In genomic region chr10:1163204-1163660, GRCh38 we compare ENCODE assay signal across 23 cellular contexts.
DNase-seq lines count a peak whose midpoint lies in the region; ATAC-seq and TF ChIP-seq lines count a peak whose summit lies in the region.
"Had no signal": no experiment of that assay in that cellular context is flagged by ENCODE, and none has a peak within 500 bp of the region (broad histone marks: within the 10 kb centered on the region; RNA-seq: fewer than 3 reads in every experiment).

No MANE protein-coding gene starts in this region.

- H2BK12ac ChIP-seq in neuronal stem cell (ENCODE audit: low read length) = no peak overlapping the region

- no peaks in the 10 kb centered on the region for H3K9me3 ChIP-seq in neuronal stem cell (replicated peaks in 1 of 2; ENCODE audit: control insufficient read depth in 2 of 2, insufficient read depth in 1 of 2, low read depth in 1 of 2, low read length in 2 of 2)
- H3K9me3 ChIP-seq in lower lobe of right lung = no peaks in the 10 kb centered on the region
- H3K9me3 ChIP-seq: Caco-2 had no signal

- H3K9ac ChIP-seq in neuronal stem cell (ENCODE audit: low read depth, low read length, poor library complexity) = peak overlapping the region; percentile 31

- intact Hi-C loops in lower lobe of right lung (cut with DNase I) = no loop called here

- WGBS in neuronal stem cell (ENCODE audit: extremely low coverage in 2 of 2, insufficient read length in 2 of 2, insufficient replicate concordance in 1 of 2), 2 donors = no CpG with 5 or more reads among the region's 29 CpGs

- TF ChIP-seq CTCF in chondrocyte (IDR thresholded peaks at IDR 0.05) (no peak), type B pancreatic cell (conservative IDR thresholded peaks at IDR 0.05) (no peak), lower lobe of right lung (IDR thresholded peaks at IDR 0.05) (no peak)

- H2AFZ ChIP-seq in neuronal stem cell (ENCODE audit: low read length) = no peak overlapping the region

- no peak overlapping the region for H2BK15ac ChIP-seq in neuronal stem cell (ENCODE audit: low read length)

- no peak overlapping the region for H2BK5ac ChIP-seq in neuronal stem cell (ENCODE audit: low read length)

- H3K27me3 ChIP-seq in neuronal stem cell (ENCODE audit: control insufficient read depth in 3 of 3, insufficient read depth in 3 of 3, low read depth in 1 of 3, low read length in 3 of 3) (peaks cover 0 to 2% (median 0%) of the 10 kb centered on the region in 3 experiments), lower lobe of right lung (ENCODE audit: low read depth) (no peaks in the 10 kb centered on the region)

- no peaks in the 10 kb centered on the region for H3K4me1 Mint-ChIP-seq in chondrocyte (ENCODE audit: low read depth)
- H3K4me1 Mint-ChIP-seq in type B pancreatic cell (ENCODE audit: unreplicated experiment) = no peaks in the 10 kb centered on the region

- H3K4me3 Mint-ChIP-seq in chondrocyte (ENCODE audit: unreplicated experiment) = no peak overlapping the region
- H3K4me3 Mint-ChIP-seq in type B pancreatic cell = no peak overlapping the region
- H3K4me3 Mint-ChIP-seq: CD4-positive, alpha-beta T cell; HFFc6; IgD-negative memory B cell had no signal

- no peaks in the 10 kb centered on the region for H3K9me3 Mint-ChIP-seq in chondrocyte (ENCODE audit: low read depth)
- no peaks in the 10 kb centered on the region for H3K9me3 Mint-ChIP-seq in type B pancreatic cell
- H3K9me3 Mint-ChIP-seq: CD4-positive, alpha-beta T cell; HFFc6 had no signal

- no peaks in the 10 kb centered on the region for H3K36me3 ChIP-seq in neuronal stem cell (replicated peaks in 1 of 2; ENCODE audit: control insufficient read depth in 2 of 2, insufficient read depth in 2 of 2, low read length in 2 of 2)
- no peaks in the 10 kb centered on the region for H3K36me3 ChIP-seq in lower lobe of right lung

- H3K4me2 ChIP-seq in neuronal stem cell (ENCODE audit: insufficient read depth, low read length, poor library complexity, severe bottlenecking) = no peak overlapping the region

- no peak overlapping the region for H3K27ac ChIP-seq in neuronal stem cell (replicated peaks; ENCODE audit: low read length)
- no peak overlapping the region for H3K27ac ChIP-seq in lower lobe of right lung
- H3K27ac ChIP-seq: HL-60 had no signal

- peak overlapping the region; percentile 27 for H3K14ac ChIP-seq in neuronal stem cell (ENCODE audit: low read length)

- H4K91ac ChIP-seq in neuronal stem cell (ENCODE audit: low read depth, low read length, poor library complexity) = no peak overlapping the region

- peaks cover 0 to 2% of the 10 kb centered on the region in 2 donors for H3K4me1 ChIP-seq in neuronal stem cell (ENCODE audit: control insufficient read depth in 2 of 2, insufficient read depth in 1 of 2, low read depth in 1 of 2, low read length in 2 of 2)
- H3K4me1 ChIP-seq in lower lobe of right lung = no peaks in the 10 kb centered on the region
- H3K4me1 ChIP-seq: Caco-2 had no signal

- no peak overlapping the region for H2BK120ac ChIP-seq in neuronal stem cell (ENCODE audit: low read depth, low read length)

- peaks cover 42% of the 10 kb centered on the region for H3K27me3 Mint-ChIP-seq in chondrocyte (ENCODE audit: low read depth)
- peaks cover 9% of the 10 kb centered on the region for H3K27me3 Mint-ChIP-seq in type B pancreatic cell

- H3K4me3 ChIP-seq in neuronal stem cell (ENCODE audit: low read length in 2 of 2) (peak overlapping the region in 1 of 2 donors; percentile 30), lower lobe of right lung (no peak overlapping the region)

- peak overlapping the region; percentile 66 for H2AK5ac ChIP-seq in neuronal stem cell (ENCODE audit: low read depth, low read length)

- H3K36me3 Mint-ChIP-seq in chondrocyte (ENCODE audit: low read depth) (no peaks in the 10 kb centered on the region), type B pancreatic cell (no peaks in the 10 kb centered on the region)
- H3K36me3 Mint-ChIP-seq: IgD-negative memory B cell had no signal

- H3K27ac Mint-ChIP-seq in chondrocyte (ENCODE audit: unreplicated experiment) (no peak overlapping the region), type B pancreatic cell (no peak overlapping the region)
- H3K27ac Mint-ChIP-seq: CD4-positive, alpha-beta T cell; HFFc6; IgD-negative memory B cell had no signal

- peak overlapping the region; percentile 67 for H3K4ac ChIP-seq in neuronal stem cell (ENCODE audit: low read length)

- H3K18ac ChIP-seq in neuronal stem cell (ENCODE audit: low read length) = peak overlapping the region; percentile 55

- H3K79me1 ChIP-seq in neuronal stem cell (ENCODE audit: low read depth, low read length) = no peaks in the 10 kb centered on the region

- H3K23ac ChIP-seq in neuronal stem cell (ENCODE audit: low read depth, low read length, poor library complexity) = no peak overlapping the region

- ATAC-seq in lower lobe of right lung = no peak

- H4K8ac ChIP-seq in neuronal stem cell (ENCODE audit: low read depth, low read length) = no peak overlapping the region

- peak; percentile 24 for DNase-seq in activated effector memory CD4-positive, alpha-beta T cell treated with anti-CD3 and anti-CD28 coated beads, Interleukin-2, amount 50 U/mL, for 16 hours
- no peak for DNase-seq in activated effector memory CD4-positive, alpha-beta T cell treated with Interleukin-2 at 50 U/mL for 16 hours
- DNase-seq in chondrocyte (ENCODE audit: low spot score) (peak; percentile 83), neuronal stem cell (ENCODE audit: low spot score) (no peak), type B pancreatic cell (ENCODE audit: extremely low spot score, unreplicated experiment) (peak; percentile 40), lower lobe of right lung (no peak), DMS 273 (lab: John Stamatoyannopoulos, UW; ENCODE audit: unreplicated experiment) (no peak)
- no peak for DNase-seq in stimulated activated CD4-positive, alpha-beta T cell treated with anti-CD3 and anti-CD28 coated beads, Interleukin-1b, Interleukin-23, amount 100 ng/mL, for 48 hours
- DNase-seq: Caco-2; DMS153; GDM1; H7; HFFc6; Kasumi-1; NCI-H1092 treated with DMSO at 0.1 percent for 48 hours; NCI-H2081; NCI-H2171 treated with DMSO at 0.1 percent for 48 hours; NCI-H748 treated with DMSO at 0.1 percent for 48 hours; NK-92 treated with Interleukin-12 subunit alpha and Interleukin-12 subunit beta, amount 100 ng/mL, for 24 hours; Right ventricle myocardium superior had no signal

Comparison
In these comparisons a context has a peak if more than half of its experiments do, and no peak if none do; other contexts are left out.
1. DNase-seq: peak in activated effector memory CD4-positive, alpha-beta T cell treated with anti-CD3 and anti-CD28 coated beads, Interleukin-2, amount 50 U/mL, for 16 hours (single experiment), chondrocyte (single experiment) and type B pancreatic cell (single experiment); none in activated effector memory CD4-positive, alpha-beta T cell treated with Interleukin-2 at 50 U/mL for 16 hours (single experiment), neuronal stem cell (single experiment), lower lobe of right lung (single experiment), DMS 273 (single experiment) and stimulated activated CD4-positive, alpha-beta T cell treated with anti-CD3 and anti-CD28 coated beads, Interleukin-1b, Interleukin-23, amount 100 ng/mL, for 48 hours (single experiment).